10 cellular contexts compared by ENCODE assay signal in the genomic region with DNA sequence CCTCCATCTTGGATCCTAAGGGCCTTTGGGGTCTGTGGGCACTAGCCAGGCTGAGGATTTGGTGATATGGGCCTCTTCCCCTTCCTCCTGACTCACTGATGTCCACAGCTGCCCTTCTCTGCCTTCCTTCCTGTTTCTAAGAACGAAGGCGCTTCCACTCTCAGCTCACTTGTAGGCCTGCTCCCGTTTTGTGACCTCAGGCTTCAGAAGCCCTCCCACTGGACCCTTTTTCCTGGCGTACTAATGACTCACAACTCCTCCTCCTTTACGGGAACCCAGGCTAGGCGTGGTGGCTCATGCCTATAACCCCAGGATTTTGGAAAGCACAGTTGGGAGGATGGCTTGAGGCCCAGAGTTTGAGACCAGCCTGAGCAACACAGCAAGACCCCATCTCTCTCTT. TPM values are rescaled to one million over a fixed set of nuclear protein-coding genes. Genes with fewer than 3 reads are reported as not detected.
A peak's percentile ranks its signal among the peaks of the same experiment; 100 is the strongest.
DNase-seq lines count a peak whose midpoint lies in the region; ATAC-seq and TF ChIP-seq lines count a peak whose summit lies in the region.
"Had no signal": no experiment of that assay in that cellular context is flagged by ENCODE, and none has a peak within 500 bp of the region (broad histone marks: within the 10 kb centered on the region; RNA-seq: fewer than 3 reads in every experiment).

No MANE protein-coding gene starts in this region.

- no peak overlapping the region for H3K4me2 ChIP-seq in SK-N-SH
- H3K4me2 ChIP-seq in mesendoderm (ENCODE audit: low read length), result no peak overlapping the region

- no peak overlapping the region for H4K5ac ChIP-seq in mesendoderm (ENCODE audit: low read length)

- POLR2A ChIA-PET in SK-N-SH (lab: Yijun Ruan, JAX), result no interaction called here

- no peaks in the 10 kb centered on the region for H3K9me3 Mint-ChIP-seq in stimulated activated naive CD8-positive, alpha-beta T cell treated with anti-CD3 and anti-CD28 coated beads, Interleukin-15, Interleukin-2, amounts not matched to agents 100 ng/mL and 50 ng/mL, for 24 hours
- H3K9me3 Mint-ChIP-seq in endodermal cell, result no peaks in the 10 kb centered on the region

- no peaks in the 10 kb centered on the region for H3F3A ChIP-seq in SK-N-SH (replicated peaks; ENCODE audit: insufficient read depth)

- intact Hi-C loops in aorta (cut with DNase I), result no loop called here

- H3K9me3 ChIP-seq in endodermal cell (ENCODE audit: control insufficient read depth, low read length) (no peaks in the 10 kb centered on the region), mucosa of rectum (ENCODE audit: control insufficient read depth in 2 of 2, low read length in 2 of 2) (no peaks in the 10 kb centered on the region), aorta (ENCODE audit: control insufficient read depth, low read length) (no peaks in the 10 kb centered on the region), SK-N-SH (no peaks in the 10 kb centered on the region)

- H3K9me2 ChIP-seq in SK-N-SH, result no peaks in the 10 kb centered on the region

- no peak for TF ChIP-seq EP300 in SK-N-SH (IDR thresholded peaks at IDR 0.05; ENCODE audit: borderline replicate concordance in 1 of 2, low read depth in 1 of 2, low read length in 1 of 2)

- H3K4me1 Mint-ChIP-seq in stimulated activated naive CD8-positive, alpha-beta T cell treated with anti-CD3 and anti-CD28 coated beads, Interleukin-15, Interleukin-2, amounts not matched to agents 100 ng/mL and 50 ng/mL, for 24 hours (ENCODE audit: low read depth), result peaks cover 16% of the 10 kb centered on the region
- no peaks in the 10 kb centered on the region for H3K4me1 Mint-ChIP-seq in endodermal cell

- no peaks in the 10 kb centered on the region for H3K27me3 Mint-ChIP-seq in stimulated activated naive CD8-positive, alpha-beta T cell treated with anti-CD3 and anti-CD28 coated beads, Interleukin-15, Interleukin-2, amounts not matched to agents 100 ng/mL and 50 ng/mL, for 24 hours
- no peaks in the 10 kb centered on the region for H3K27me3 Mint-ChIP-seq in endodermal cell (ENCODE audit: insufficient read depth)

- H3K4me1 ChIP-seq in endodermal cell (ENCODE audit: control insufficient read depth, insufficient read depth, low read length), result no peaks in the 10 kb centered on the region
- peaks cover 2% of the 10 kb centered on the region in 2 donors for H3K4me1 ChIP-seq in mucosa of rectum (ENCODE audit: control insufficient read depth in 2 of 2, insufficient read depth in 2 of 2, low read length in 2 of 2)
- H3K4me1 ChIP-seq in aorta (ENCODE audit: control insufficient read depth in 1 of 2, insufficient read depth in 2 of 2, low read length in 2 of 2), result no peaks in the 10 kb centered on the region
- H3K4me1 ChIP-seq in SK-N-SH (ENCODE audit: control insufficient read depth in 1 of 2, insufficient read depth in 2 of 2, low read depth in 1 of 2, low read length in 1 of 2), result no peaks in the 10 kb centered on the region
- no peaks in the 10 kb centered on the region for H3K4me1 ChIP-seq in mesendoderm (ENCODE audit: control insufficient read depth, low read depth, low read length)

- DNase-seq in stimulated activated naive CD8-positive, alpha-beta T cell treated with anti-CD3 and anti-CD28 coated beads, Interleukin-15, Interleukin-2, amounts not matched to agents 100 U/mL and 50 U/mL, for 24 hours, result no peak
- DNase-seq in endodermal cell (no peak), aorta (peak in 1 of 2 donors; percentile 83), SK-N-SH (no peak), mesendoderm (no peak)
- DNase-seq: activated CD8-positive, alpha-beta memory T cell treated with anti-CD3 and anti-CD28 coated beads, Interleukin-2, amount 50 U/mL, for 48 hours; NCI-H187 had no signal

- no peak overlapping the region for H3K56ac ChIP-seq in mesendoderm (ENCODE audit: low read length)

- no peak overlapping the region for H3K9ac ChIP-seq in endodermal cell (ENCODE audit: extremely low read depth, low read length, poor library complexity, severe bottlenecking)
- no peak overlapping the region for H3K9ac ChIP-seq in mucosa of rectum (ENCODE audit: low read depth in 1 of 2, low read length in 2 of 2)
- H3K9ac ChIP-seq in SK-N-SH, result no peak overlapping the region
- no peak overlapping the region for H3K9ac ChIP-seq in mesendoderm (ENCODE audit: low read length)

- no peak overlapping the region for H3K23ac ChIP-seq in mesendoderm (ENCODE audit: low read length)

- no peak overlapping the region for H3K4ac ChIP-seq in mesendoderm (ENCODE audit: low read depth, low read length)

- peak overlapping the region; percentile 13 for H3K27ac Mint-ChIP-seq in stimulated activated naive CD8-positive, alpha-beta T cell treated with anti-CD3 and anti-CD28 coated beads, Interleukin-15, Interleukin-2, amounts not matched to agents 100 ng/mL and 50 ng/mL, for 24 hours
- peak overlapping the region; percentile 26 for H3K27ac Mint-ChIP-seq in endodermal cell

- no peaks in the 10 kb centered on the region for H3K79me1 ChIP-seq in mesendoderm (ENCODE audit: low read length)

- no peak for ATAC-seq in stimulated activated naive CD8-positive, alpha-beta T cell treated with anti-CD3 and anti-CD28 coated beads, Interleukin-15, Interleukin-2, amounts not matched to agents 100 U/mL and 50 U/mL, for 24 hours
- ATAC-seq in aorta (ENCODE audit: low FRiP score), result peak; percentile 66
- no peak for ATAC-seq in HG03045 (IDR thresholded peaks at IDR 0.05; ENCODE audit: unreplicated experiment)

- no peak overlapping the region for H2BK5ac ChIP-seq in mesendoderm (ENCODE audit: low read length)

- H3K79me2 ChIP-seq in SK-N-SH (ENCODE audit: insufficient read depth) (no peaks in the 10 kb centered on the region), mesendoderm (ENCODE audit: control insufficient read depth, insufficient read depth, low read length) (no peaks in the 10 kb centered on the region)

- no peak overlapping the region for H4K8ac ChIP-seq in mesendoderm (ENCODE audit: low read depth, low read length)

- H2AFZ ChIP-seq in SK-N-SH (ENCODE audit: low read depth), result no peak overlapping the region

- no peaks in the 10 kb centered on the region for H4K20me1 ChIP-seq in SK-N-SH (ENCODE audit: insufficient read depth)

- H3K27me3 ChIP-seq in endodermal cell (ENCODE audit: control insufficient read depth, insufficient read depth, low read length, poor library complexity, severe bottlenecking) (no peaks in the 10 kb centered on the region), mucosa of rectum (ENCODE audit: control insufficient read depth in 2 of 2, insufficient read depth in 2 of 2, low read length in 2 of 2) (no peaks in the 10 kb centered on the region), aorta (ENCODE audit: control insufficient read depth in 1 of 2, insufficient read depth in 2 of 2, low read length in 1 of 2) (no peaks in the 10 kb centered on the region), SK-N-SH (ENCODE audit: insufficient read depth) (no peaks in the 10 kb centered on the region), mesendoderm (ENCODE audit: insufficient read depth, low read length, poor library complexity) (no peaks in the 10 kb centered on the region)

- no peak overlapping the region for H3K4me3 ChIP-seq in endodermal cell (ENCODE audit: low read length)
- H3K4me3 ChIP-seq in mucosa of rectum (ENCODE audit: low read length in 2 of 2), result no peak overlapping the region
- no peak overlapping the region for H3K4me3 ChIP-seq in aorta (ENCODE audit: low read length in 2 of 2)
- H3K4me3 ChIP-seq in SK-N-SH (ENCODE audit: low read depth in 2 of 2, low read length in 1 of 2), result no peak overlapping the region
- H3K4me3 ChIP-seq in mesendoderm (ENCODE audit: low read length), result no peak overlapping the region

- no peak overlapping the region for H3K4me3 Mint-ChIP-seq in stimulated activated naive CD8-positive, alpha-beta T cell treated with anti-CD3 and anti-CD28 coated beads, Interleukin-15, Interleukin-2, amounts not matched to agents 100 ng/mL and 50 ng/mL, for 24 hours
- no peak overlapping the region for H3K4me3 Mint-ChIP-seq in endodermal cell

- TF ChIP-seq RAD21 in SK-N-SH (IDR thresholded peaks at IDR 0.05; ENCODE audit: low read length), result no peak

- TF ChIP-seq CTCF in endodermal cell (conservative IDR thresholded peaks at IDR 0.05) (no peak), SK-N-SH (IDR thresholded peaks at IDR 0.05) (no peak)

- peaks cover 60% of the 10 kb centered on the region for H3K36me3 Mint-ChIP-seq in stimulated activated naive CD8-positive, alpha-beta T cell treated with anti-CD3 and anti-CD28 coated beads, Interleukin-15, Interleukin-2, amounts not matched to agents 100 ng/mL and 50 ng/mL, for 24 hours (ENCODE audit: low read depth)
- peaks cover 75% of the 10 kb centered on the region for H3K36me3 Mint-ChIP-seq in endodermal cell (ENCODE audit: low read depth)

- H2AK5ac ChIP-seq in mesendoderm (ENCODE audit: low read length), result no peak overlapping the region

- no peak overlapping the region for H3K18ac ChIP-seq in mesendoderm (ENCODE audit: low read length)

- no peak overlapping the region for H2BK15ac ChIP-seq in mesendoderm (replicated peaks; ENCODE audit: low read depth)

- no peak overlapping the region for H2BK120ac ChIP-seq in mesendoderm (ENCODE audit: low read depth, low read length)

- 94 to 96% methylated on average over 4 to 6 of the region's 6 CpGs for WGBS in endodermal cell (ENCODE audit: insufficient coverage in 1 of 2, insufficient read length in 1 of 2), 2 experiments
- 87 to 90% methylated on average over 6 of the region's 6 CpGs for WGBS in aorta, 2 donors
- WGBS in SK-N-SH (ENCODE audit: low lambda C conversion rate), result 88% methylated on average over 6 of the region's 6 CpGs
- WGBS in mesendoderm (ENCODE audit: extremely low coverage, insufficient coverage, low lambda C conversion rate), result no CpG with 5 or more reads among the region's 6 CpGs

- CTCF ChIA-PET in SK-N-SH (lab: Yijun Ruan, JAX), result interaction anchor here (1.2 kb wide), 1 partner anchor 63 kb away, joined by 6 read pairs; a partner anchor contains a TSS

- H3K36me3 ChIP-seq in endodermal cell (ENCODE audit: control insufficient read depth, insufficient read depth, low read length), result peaks cover 68% of the 10 kb centered on the region
- peaks cover 63 to 66% of the 10 kb centered on the region in 2 donors for H3K36me3 ChIP-seq in mucosa of rectum (ENCODE audit: control insufficient read depth in 2 of 2, insufficient read depth in 2 of 2, low read length in 2 of 2)
- H3K36me3 ChIP-seq in aorta (ENCODE audit: control insufficient read depth in 1 of 2, insufficient read depth in 2 of 2, low read length in 1 of 2), result peaks cover 0 to 14% of the 10 kb centered on the region in 2 donors
- H3K36me3 ChIP-seq in SK-N-SH (replicated peaks in 1 of 2; ENCODE audit: control insufficient read depth in 1 of 2, insufficient read depth in 2 of 2, low read length in 1 of 2), result peaks cover 36 to 44% of the 10 kb centered on the region in 2 experiments
- H3K36me3 ChIP-seq in mesendoderm (ENCODE audit: control insufficient read depth, insufficient read depth, low read length), result peaks cover 12% of the 10 kb centered on the region

- no peak overlapping the region for H3K27ac ChIP-seq in endodermal cell (ENCODE audit: low read depth, low read length)
- H3K27ac ChIP-seq in mucosa of rectum (ENCODE audit: low read depth in 2 of 2, low read length in 2 of 2), result peak overlapping the region; percentile 60 to 76
- no peak overlapping the region for H3K27ac ChIP-seq in aorta (ENCODE audit: low read depth in 1 of 2, low read length in 2 of 2)
- H3K27ac ChIP-seq in SK-N-SH (ENCODE audit: low read depth in 2 of 2, low read length in 1 of 2), result no peak overlapping the region
- H3K27ac ChIP-seq in mesendoderm (ENCODE audit: low read depth, low read length), result no peak overlapping the region

RNA-seq across cellular contexts. Expression of a gene that starts 55.6 kb away (rescaled TPM):
- total RNA-seq in endodermal cell (10 to 100 TPM; 19.7 to 34.5 TPM), aorta (10 to 100 TPM; 14.4 to 17.9 TPM)
- 33.2 TPM for polyA plus RNA-seq in endodermal cell (2013, experiment 1 of 2)
- polyA plus RNA-seq in endodermal cell (2013, experiment 2 of 2), result 32.3 TPM
- polyA plus RNA-seq in aorta (10 to 100 TPM; 29.2 to 34.4 TPM), SK-N-SH (2012; rRNA removed) (77.7 and 92.4 TPM in 2 replicates)
- polyA plus RNA-seq in SK-N-SH (2012; cell fraction: cytosol; rRNA removed), result 48.7 and 73.5 TPM in 2 replicates
- 41.0 and 42.2 TPM in 2 replicates for polyA plus RNA-seq in SK-N-SH (2012; cell fraction: nucleus; rRNA removed)
- polyA plus RNA-seq in mesendoderm (2013, experiment 1 of 2), result 20.4 TPM
- 20.1 TPM for polyA plus RNA-seq in mesendoderm (2013, experiment 2 of 2)

Comparison
In these comparisons a context has a peak if more than half of its experiments do, and no peak if none do; other contexts are left out.
1. H3K27ac ChIP-seq: peak in mucosa of rectum (2 of 2); none in endodermal cell (single experiment), aorta (0 of 2), SK-N-SH (0 of 2) and mesendoderm (single experiment).